Comparison of ENCODE assay signal across 8 cellular contexts in the genomic region with DNA sequence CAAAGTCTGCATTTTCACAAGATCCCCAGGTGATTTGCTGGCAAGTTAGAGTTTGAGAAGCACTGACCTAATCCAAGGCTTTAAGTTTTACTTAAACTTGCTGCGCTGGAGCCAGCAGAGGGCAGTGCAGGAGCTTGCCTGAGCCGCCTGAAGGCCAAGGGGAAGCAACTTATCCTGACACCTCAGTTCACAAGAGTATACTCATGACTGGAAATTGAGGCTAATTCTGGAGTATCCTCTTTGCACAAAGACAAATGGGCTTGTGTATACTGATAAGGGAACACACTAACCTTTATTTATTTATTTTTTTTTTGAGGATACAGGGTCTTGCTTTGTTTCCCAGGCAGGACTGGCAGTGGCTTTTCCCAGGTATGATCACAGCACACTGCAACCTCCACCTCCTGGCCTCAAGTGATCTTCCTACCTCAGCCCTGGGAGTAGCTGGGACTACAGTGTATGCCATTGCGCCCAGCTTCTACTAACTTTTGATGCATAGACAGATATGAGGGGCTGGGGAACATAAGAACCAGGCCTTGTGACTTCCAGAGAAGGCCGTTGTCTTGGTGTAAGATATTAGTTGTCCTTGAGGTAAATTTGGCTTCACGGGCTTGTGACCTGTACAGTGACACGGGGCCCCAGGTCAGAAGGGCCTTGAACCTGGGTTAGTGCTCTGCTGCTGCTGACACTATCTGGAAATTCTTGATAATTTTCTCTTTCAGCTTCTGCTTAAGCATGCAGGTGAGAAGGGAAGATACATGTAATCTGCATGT. TPM values are rescaled to one million over a fixed set of nuclear protein-coding genes. Genes with fewer than 3 reads are reported as not detected.
DNase-seq lines count a peak whose midpoint lies in the region; ATAC-seq and TF ChIP-seq lines count a peak whose summit lies in the region.

No MANE protein-coding gene starts in this region.

- no peaks in the 10 kb centered on the region for H3K27me3 Mint-ChIP-seq in Caco-2 (ENCODE audit: insufficient read depth, unreplicated experiment)

- ATAC-seq in GM19468 (IDR thresholded peaks at IDR 0.05; ENCODE audit: extremely low read depth, unreplicated experiment) (peak; percentile 28), heart left ventricle (peak; percentile 69 to 85 (median 82))

- H3K4me1 Mint-ChIP-seq in Caco-2 (ENCODE audit: low read depth, unreplicated experiment), result no peaks in the 10 kb centered on the region

- TF ChIP-seq CTCF in Caco-2 (IDR thresholded peaks at IDR 0.05; ENCODE audit: insufficient read depth in 1 of 2, low read depth in 1 of 2, low read length in 1 of 2, severe bottlenecking in 1 of 2, unreplicated experiment in 1 of 2), result peak; percentile 68 to 83
- TF ChIP-seq CTCF in SU-DHL-6 (IDR thresholded peaks at IDR 0.05; ENCODE audit: insufficient read depth, low read length, poor library complexity, severe bottlenecking), result peak; percentile 93
- TF ChIP-seq CTCF in heart left ventricle (IDR thresholded peaks at IDR 0.05), result peak; percentile 57 to 82 (median 76)
- TF ChIP-seq CTCF in retinal pigment epithelial cell (conservative IDR thresholded peaks at IDR 0.05; ENCODE audit: low read depth, low read length), result peak; percentile 94

- TF ChIP-seq POLR2A in heart left ventricle (IDR thresholded peaks at IDR 0.05), result no peak

- peak overlapping the region; percentile 55 for H3K9ac ChIP-seq in SU-DHL-6 (ENCODE audit: low read length)

- peaks cover 3% of the 10 kb centered on the region for H3K9me3 Mint-ChIP-seq in Caco-2 (ENCODE audit: unreplicated experiment)

- peak; percentile 70 to 72 for DNase-seq in Caco-2
- peak; percentile 81 for DNase-seq in Jurkat, Clone E6-1 (ENCODE audit: low read depth, low spot score)
- DNase-seq in activated naive CD8-positive, alpha-beta T cell treated with anti-CD3 and anti-CD28 coated beads, Interleukin-2, amount 50 U/mL, for 16 hours (ENCODE audit: low read depth, low spot score), result peak; percentile 41
- peak; percentile 57 to 83 (median 72) for DNase-seq in heart left ventricle
- DNase-seq in retinal pigment epithelial cell (ENCODE audit: low read depth), result no peak
- DNase-seq in DMS79 (lab: John Stamatoyannopoulos, UW), result no peak

- peak overlapping the region; percentile 47 for H3K4me2 ChIP-seq in SU-DHL-6 (ENCODE audit: low read depth, low read length, poor library complexity, severe bottlenecking)

- H3K36me3 ChIP-seq in Caco-2 (ENCODE audit: control insufficient read depth, insufficient read depth, low read length) (no peaks in the 10 kb centered on the region), SU-DHL-6 (ENCODE audit: low read length) (peaks cover 8% of the 10 kb centered on the region; the same call in 1 of the 2 replicates), heart left ventricle (peaks cover 0 to 33% (median 0%) of the 10 kb centered on the region in 9 donors)

- H3K27me3 ChIP-seq in Caco-2 (replicated peaks; ENCODE audit: control insufficient read depth, insufficient read depth, low read length), result no peaks in the 10 kb centered on the region
- H3K27me3 ChIP-seq in SU-DHL-6 (ENCODE audit: low read length), result no peaks in the 10 kb centered on the region
- peaks cover 0 to 15% (median 0%) of the 10 kb centered on the region in 9 donors for H3K27me3 ChIP-seq in heart left ventricle

- H3K27ac ChIP-seq in SU-DHL-6 (ENCODE audit: low read depth, low read length), result peak overlapping the region; percentile 95
- H3K27ac ChIP-seq in heart left ventricle, result no peak overlapping the region

- H3K4me3 ChIP-seq in Caco-2 (ENCODE audit: low read depth, low read length) (no peak overlapping the region), SU-DHL-6 (ENCODE audit: insufficient read depth, low read length, poor library complexity, severe bottlenecking) (peak overlapping the region; percentile 2), heart left ventricle (no peak overlapping the region), retinal pigment epithelial cell (ENCODE audit: low read length) (no peak overlapping the region)
- H3K4me3 ChIP-seq in Jurkat, Clone E6-1 (ENCODE audit: low read length), result no peak overlapping the region

- BruUV-seq in Caco-2 (replicated peaks; lab: Mats Ljungman, UMichigan), result no TSS peak

- H2AFZ ChIP-seq in SU-DHL-6 (ENCODE audit: low read depth, low read length, severe bottlenecking), result no peak overlapping the region

- H3K79me2 ChIP-seq in SU-DHL-6 (ENCODE audit: insufficient read depth, low read length), result no peaks in the 10 kb centered on the region

- 47 to 55% (median 52%) methylated on average over 5 to 6 of the region's 6 CpGs for WGBS in heart left ventricle, 4 donors

- CTCF ChIA-PET in Caco-2 (lab: Charles Lee), result interaction anchor here (0.6 to 1.0 kb wide), 9 partner anchors 45 to 314 kb away, joined by 3 to 5 read pairs (median 4); partner anchors contain the start of gene ITLN1

- peaks cover 5% of the 10 kb centered on the region for H3K36me3 Mint-ChIP-seq in Caco-2 (ENCODE audit: insufficient read depth, unreplicated experiment)

- H3K4me3 Mint-ChIP-seq in Caco-2 (ENCODE audit: unreplicated experiment), result no peak overlapping the region

- no peaks in the 10 kb centered on the region for H4K20me1 ChIP-seq in SU-DHL-6 (ENCODE audit: low read depth, low read length)

- no peaks in the 10 kb centered on the region for H3K4me1 ChIP-seq in Caco-2
- peaks cover 0 to 46% (median 0%) of the 10 kb centered on the region in 12 donors for H3K4me1 ChIP-seq in heart left ventricle

- intact Hi-C loops in Caco-2 (cut with micrococcal nuclease; ENCODE audit: unreplicated experiment), result loop anchor here (1.0 to 5.0 kb wide), 5 partner anchors 16 to 249 kb away; no protein-coding TSS in a partner anchor
- intact Hi-C loops in heart left ventricle (cut with DNase I), result loop anchor here in 6 of 10 donors (5.0 to 10.0 kb wide), 6 partner anchors 149 to 469 kb away; partner anchors contain the start of gene ITLN2 (in 2 of the 6)

- peaks cover 71% of the 10 kb centered on the region for H3F3A ChIP-seq in SU-DHL-6 (ENCODE audit: insufficient read depth)

- H3K9me3 ChIP-seq in Caco-2 (no peaks in the 10 kb centered on the region), SU-DHL-6 (ENCODE audit: insufficient read depth, low read length) (no peaks in the 10 kb centered on the region), heart left ventricle (no peaks in the 10 kb centered on the region)

- POLR2A ChIA-PET in Caco-2 (lab: Charles Lee), result no interaction called here

- H3K9me2 ChIP-seq in SU-DHL-6 (replicated peaks; ENCODE audit: insufficient read depth, low read length), result no peaks in the 10 kb centered on the region

- no peak overlapping the region for H3K27ac Mint-ChIP-seq in Caco-2 (ENCODE audit: unreplicated experiment)

RNA-seq across cellular contexts. Expression of gene SLAMF1, which starts 29.0 kb away (rescaled TPM):
- not detected in 2 replicates for total RNA-seq in Caco-2 (2022)
- polyA plus RNA-seq in Jurkat, Clone E6-1 (2012; ENCODE audit: insufficient read depth, insufficient read length), result not detected
- total RNA-seq in heart left ventricle, result 1 to 10 TPM in 1 of 9 donors, under 1 TPM in 3, not detected in 5; 0.14 to 4.3 (median 0.60) TPM
- under 1 TPM; 0.21 to 0.80 TPM for polyA plus RNA-seq in heart left ventricle

RNA-seq across cellular contexts. Expression of gene CD48, which starts 35.8 kb away (rescaled TPM):
- total RNA-seq in Caco-2 (2022), result not detected in 2 replicates
- 6.5 TPM for polyA plus RNA-seq in Jurkat, Clone E6-1 (2012; ENCODE audit: insufficient read depth, insufficient read length)
- total RNA-seq in heart left ventricle, result 10 to 100 TPM in 1 of 9 donors, 1 to 10 TPM in 3, under 1 TPM in 5; 0.49 to 31.6 (median 0.71) TPM
- polyA plus RNA-seq in heart left ventricle, result 1 to 10 TPM in 1 of 2 donors, under 1 TPM in 1; 0.53 to 2.4 TPM

Comparison
In these comparisons a context has a peak if more than half of its experiments do, and no peak if none do; other contexts are left out.
1. DNase-seq: peak in Caco-2 (2 of 2), Jurkat, Clone E6-1 (single experiment), activated naive CD8-positive, alpha-beta T cell treated with anti-CD3 and anti-CD28 coated beads, Interleukin-2, amount 50 U/mL, for 16 hours (single experiment) and heart left ventricle (5 of 5); none in retinal pigment epithelial cell (single experiment) and DMS79 (single experiment).
2. Peak in every context shown above with its lines, with median percentiles within 50 percentile points of each other: CTCF ChIP-seq.